Comparison of ENCODE assay signal across 14 cellular contexts in genomic region chr17:78338860-78339259, GRCh38. TPM values are rescaled to one million over a fixed set of nuclear protein-coding genes. Genes with fewer than 3 reads are reported as not detected.
DNase-seq lines count a peak whose midpoint lies in the region; ATAC-seq and TF ChIP-seq lines count a peak whose summit lies in the region.
"Had no signal": no experiment of that assay in that cellular context is flagged by ENCODE, and none has a peak within 500 bp of the region (broad histone marks: within the 10 kb centered on the region; RNA-seq: fewer than 3 reads in every experiment).

No MANE protein-coding gene starts in this region.

- ATAC-seq in central memory CD8-positive, alpha-beta T cell (replicated peaks; ENCODE audit: extremely low read depth, poor library complexity, severe bottlenecking), result no peak
- ATAC-seq in HG02973 (IDR thresholded peaks at IDR 0.05; ENCODE audit: unreplicated experiment), result no peak
- no peak for ATAC-seq in GM21723 (IDR thresholded peaks at IDR 0.05; ENCODE audit: unreplicated experiment)
- ATAC-seq: heart left ventricle had no signal

- no peak overlapping the region for H3K4me3 Mint-ChIP-seq in activated T-cell treated with anti-CD3 and anti-CD28 coated beads, Interleukin-2, amount 50 U/mL, for 24 hours
- H3K4me3 Mint-ChIP-seq in IgD-negative memory B cell (peak overlapping the region; percentile 44 to 85 (median 79)), osteocyte (ENCODE audit: unreplicated experiment) (no peak overlapping the region)
- no peak overlapping the region for H3K4me3 Mint-ChIP-seq in central memory CD8-positive, alpha-beta T cell

- H3K9me3 Mint-ChIP-seq in activated T-cell treated with anti-CD3 and anti-CD28 coated beads, Interleukin-2, amount 50 U/mL, for 24 hours, result no peaks in the 10 kb centered on the region
- H3K9me3 Mint-ChIP-seq in IgD-negative memory B cell (no peaks in the 10 kb centered on the region), osteocyte (ENCODE audit: unreplicated experiment) (no peaks in the 10 kb centered on the region)
- no peaks in the 10 kb centered on the region for H3K9me3 Mint-ChIP-seq in central memory CD8-positive, alpha-beta T cell

- H3K27me3 Mint-ChIP-seq in activated T-cell treated with anti-CD3 and anti-CD28 coated beads, Interleukin-2, amount 50 U/mL, for 24 hours, result no peaks in the 10 kb centered on the region
- peaks cover 1% of the 10 kb centered on the region for H3K27me3 Mint-ChIP-seq in IgD-negative memory B cell
- no peaks in the 10 kb centered on the region for H3K27me3 Mint-ChIP-seq in central memory CD8-positive, alpha-beta T cell
- no peaks in the 10 kb centered on the region for H3K27me3 Mint-ChIP-seq in osteocyte (ENCODE audit: unreplicated experiment)

- H3K4me1 Mint-ChIP-seq in activated T-cell treated with anti-CD3 and anti-CD28 coated beads, Interleukin-2, amount 50 U/mL, for 24 hours (ENCODE audit: low read depth), result peaks cover 48% of the 10 kb centered on the region
- H3K4me1 Mint-ChIP-seq in IgD-negative memory B cell, result peaks cover 38 to 51% (median 38%) of the 10 kb centered on the region in 3 donors
- peaks cover 36% of the 10 kb centered on the region for H3K4me1 Mint-ChIP-seq in central memory CD8-positive, alpha-beta T cell
- peaks cover 43% of the 10 kb centered on the region for H3K4me1 Mint-ChIP-seq in osteocyte (ENCODE audit: unreplicated experiment)

- peak overlapping the region; percentile 48 for H3K27ac Mint-ChIP-seq in activated T-cell treated with anti-CD3 and anti-CD28 coated beads, Interleukin-2, amount 50 U/mL, for 24 hours
- H3K27ac Mint-ChIP-seq in IgD-negative memory B cell (peak overlapping the region; percentile 92 to 97 (median 96)), osteocyte (ENCODE audit: unreplicated experiment) (peak overlapping the region; percentile 12)
- peak overlapping the region; percentile 72 for H3K27ac Mint-ChIP-seq in central memory CD8-positive, alpha-beta T cell (ENCODE audit: low read depth)

- no peak for DNase-seq in activated T-cell treated with anti-CD3 and anti-CD28 coated beads, Interleukin-2, amount 50 U/mL, for 24 hours
- no peak for DNase-seq in activated T-cell treated with anti-CD3 and anti-CD28 coated beads, Interleukin-2, amount 50 U/mL, for 48 hours
- DNase-seq in central memory CD8-positive, alpha-beta T cell (ENCODE audit: low spot score in 2 of 2), result no peak
- no peak for DNase-seq in osteocyte (ENCODE audit: extremely low spot score, unreplicated experiment)
- DNase-seq in stimulated activated CD4-positive, alpha-beta T cell treated with anti-CD3 and anti-CD28 coated beads, Interleukin-2, amount 100 ng/mL, for 48 hours, result no peak
- DNase-seq: cortex of kidney; H7; MG63; NCI-H526; stimulated activated CD8-positive, alpha-beta memory T cell treated with anti-CD3 and anti-CD28 coated beads, Interleukin-4, amount 100 ng/mL, for 48 hours had no signal

- TF ChIP-seq CTCF in osteocyte (IDR thresholded peaks at IDR 0.05), result no peak

- no peaks in the 10 kb centered on the region for H3K36me3 Mint-ChIP-seq in activated T-cell treated with anti-CD3 and anti-CD28 coated beads, Interleukin-2, amount 50 U/mL, for 24 hours (ENCODE audit: low read depth)
- H3K36me3 Mint-ChIP-seq in IgD-negative memory B cell, result no peaks in the 10 kb centered on the region
- peaks cover 8% of the 10 kb centered on the region for H3K36me3 Mint-ChIP-seq in central memory CD8-positive, alpha-beta T cell (ENCODE audit: insufficient read depth)
- H3K36me3 Mint-ChIP-seq in osteocyte (ENCODE audit: unreplicated experiment), result no peaks in the 10 kb centered on the region

RNA-seq across cellular contexts. Expression of gene SOCS3, which starts 21.0 kb away (rescaled TPM):
- 17.3 TPM for polyA plus RNA-seq in IgD-negative memory B cell
- total RNA-seq in osteocyte, result 79.1 and 86.4 TPM in 2 replicates

RNA-seq across cellular contexts. Expression of gene PGS1, which starts 39.6 kb away (rescaled TPM):
- 49.7 TPM for polyA plus RNA-seq in IgD-negative memory B cell
- total RNA-seq in osteocyte, result 52.7 and 53.0 TPM in 2 replicates

Comparison
In these comparisons a context has a peak if more than half of its experiments do, and no peak if none do; other contexts are left out.
1. H3K27ac Mint-ChIP-seq: peak in every context shown above with its lines; median percentile 96 in IgD-negative memory B cell; 72 in central memory CD8-positive, alpha-beta T cell; 48 in activated T-cell treated with anti-CD3 and anti-CD28 coated beads, Interleukin-2, amount 50 U/mL, for 24 hours; 12 in osteocyte.
2. H3K4me3 Mint-ChIP-seq: peak in IgD-negative memory B cell (4 of 4); none in activated T-cell treated with anti-CD3 and anti-CD28 coated beads, Interleukin-2, amount 50 U/mL, for 24 hours (single experiment), central memory CD8-positive, alpha-beta T cell (single experiment) and osteocyte (single experiment).